In the genomic region with DNA sequence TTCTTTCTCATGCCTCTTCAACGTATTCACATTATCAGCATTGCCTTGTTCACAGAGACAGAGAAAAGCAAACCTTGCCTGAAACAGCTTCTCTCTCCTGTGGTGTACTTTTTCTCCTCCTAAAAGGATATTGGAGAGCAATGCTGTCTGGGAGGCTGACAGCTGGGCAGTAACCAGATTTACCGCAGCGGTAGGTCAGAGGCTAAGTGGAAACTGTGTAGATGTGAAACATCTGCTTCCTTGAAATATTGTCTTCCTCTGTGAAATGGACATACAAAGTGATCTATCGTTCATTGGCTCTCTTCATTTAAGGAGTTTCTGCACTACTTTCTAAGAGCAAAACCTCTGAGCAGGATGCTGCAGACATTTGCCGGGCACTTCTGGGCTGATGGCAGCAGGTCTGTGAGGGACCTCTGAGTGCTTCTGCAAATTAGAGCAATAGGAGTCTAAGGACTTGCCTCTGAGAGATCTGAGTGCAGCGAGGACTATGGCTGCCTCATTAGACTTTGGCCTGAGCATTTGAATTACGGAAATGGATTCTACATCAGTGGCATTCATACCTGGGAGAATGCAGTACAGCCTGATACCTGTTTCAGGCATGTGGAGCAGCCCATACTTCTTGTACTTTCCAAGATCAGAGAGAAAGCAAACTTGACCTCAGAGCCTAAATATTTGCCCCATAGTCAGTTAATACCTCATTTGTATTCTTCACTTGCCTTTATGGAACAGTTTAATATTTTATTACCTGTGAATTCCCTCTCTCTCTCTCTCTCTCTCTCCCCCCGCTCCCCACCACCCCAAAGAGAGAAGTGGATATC, we compare ENCODE assay signal across 20 cellular contexts.
DNase-seq lines count a peak whose midpoint lies in the region; ATAC-seq and TF ChIP-seq lines count a peak whose summit lies in the region.
"Had no signal": no experiment of that assay in that cellular context is flagged by ENCODE, and none has a peak within 500 bp of the region (broad histone marks: within the 10 kb centered on the region; RNA-seq: fewer than 3 reads in every experiment).

No MANE protein-coding gene starts in this region.

- intact Hi-C loops in dendritic cell treated with granulocyte-macrophage colony-stimulating factor and Interleukin-4, amounts not matched to agents 40 ng/mL and 50 ng/mL, for 4 days (cut with micrococcal nuclease), result no loop called here
- intact Hi-C loops in mucosa of descending colon (cut with DNase I, micrococcal nuclease) (no loop called here), upper lobe of right lung (cut with DNase I) (no loop called here)

- H3K4me1 ChIP-seq in mucosa of descending colon (ENCODE audit: low read depth) (no peaks in the 10 kb centered on the region), upper lobe of right lung (peaks cover 16% of the 10 kb centered on the region)

- no peak overlapping the region for H3K4me3 Mint-ChIP-seq in dendritic cell treated with granulocyte-macrophage colony-stimulating factor and Interleukin-4, amounts not matched to agents 40 ng/mL and 50 ng/mL, for 4 days

- H3K4me1 Mint-ChIP-seq in dendritic cell treated with granulocyte-macrophage colony-stimulating factor and Interleukin-4, amounts not matched to agents 40 ng/mL and 50 ng/mL, for 4 days (ENCODE audit: low read depth), result peaks cover 44% of the 10 kb centered on the region

- H3K27me3 Mint-ChIP-seq in dendritic cell treated with granulocyte-macrophage colony-stimulating factor and Interleukin-4, amounts not matched to agents 40 ng/mL and 50 ng/mL, for 4 days, result no peaks in the 10 kb centered on the region

- H3K27me3 ChIP-seq in upper lobe of right lung, result no peaks in the 10 kb centered on the region
- H3K27me3 ChIP-seq: BLaER1 treated with 17β-estradiol and CSF1 and Interleukin-3, amounts not matched to agents 10 nM and 100 nM had no signal

- no peaks in the 10 kb centered on the region for H3K36me3 Mint-ChIP-seq in dendritic cell treated with granulocyte-macrophage colony-stimulating factor and Interleukin-4, amounts not matched to agents 40 ng/mL and 50 ng/mL, for 4 days (ENCODE audit: low read depth)

- ATAC-seq in mucosa of descending colon (peak; percentile 87), upper lobe of right lung (peak; percentile 66), GM18502 (IDR thresholded peaks at IDR 0.05; ENCODE audit: poor library complexity, unreplicated experiment) (no peak), HG02571 (IDR thresholded peaks at IDR 0.05; ENCODE audit: unreplicated experiment) (no peak)
- ATAC-seq: Panc1 had no signal

- H3K9me3 ChIP-seq in mucosa of descending colon, result no peaks in the 10 kb centered on the region
- H3K9me3 ChIP-seq in upper lobe of right lung, result no peaks in the 10 kb centered on the region

- TF ChIP-seq CTCF in mucosa of descending colon (IDR thresholded peaks at IDR 0.05) (no peak), upper lobe of right lung (IDR thresholded peaks at IDR 0.05) (no peak)

- H3K4me3 ChIP-seq in mucosa of descending colon (no peak overlapping the region), upper lobe of right lung (no peak overlapping the region)
- H3K4me3 ChIP-seq: BLaER1 treated with 17β-estradiol and CSF1 and Interleukin-3, amounts not matched to agents 10 nM and 100 nM had no signal

- H3K27ac Mint-ChIP-seq in dendritic cell treated with granulocyte-macrophage colony-stimulating factor and Interleukin-4, amounts not matched to agents 40 ng/mL and 50 ng/mL, for 4 days, result peak overlapping the region; percentile 0

- H3K9me3 Mint-ChIP-seq in dendritic cell treated with granulocyte-macrophage colony-stimulating factor and Interleukin-4, amounts not matched to agents 40 ng/mL and 50 ng/mL, for 4 days, result no peaks in the 10 kb centered on the region

- H3K36me3 ChIP-seq in mucosa of descending colon (ENCODE audit: low read depth) (no peaks in the 10 kb centered on the region), upper lobe of right lung (no peaks in the 10 kb centered on the region)
- H3K36me3 ChIP-seq: BLaER1 treated with 17β-estradiol and CSF1 and Interleukin-3, amounts not matched to agents 10 nM and 100 nM had no signal

- no peak overlapping the region for H3K27ac ChIP-seq in upper lobe of right lung

- DNase-seq in NCI-H82 (lab: John Stamatoyannopoulos, UW), result peak; percentile 15
- no peak for DNase-seq in NCI-H82 treated with DMSO at 0.1 percent for 48 hours (lab: John Stamatoyannopoulos, UW; ENCODE audit: unreplicated experiment)
- DNase-seq in mucosa of descending colon, result peak in 1 of 3 donors; percentile 28
- DNase-seq in upper lobe of right lung, result no peak
- no peak for DNase-seq in NCI-H2227 treated with DMSO at 0.1 percent for 48 hours (lab: John Stamatoyannopoulos, UW)
- DNase-seq: 8988T, DMS153, EL, H7, Kasumi-1, NCI-H1417, NCI-H2029, NCI-H226, NCI-H69, Right ventricle myocardium superior had no signal

Comparison
In these comparisons a context has a peak if more than half of its experiments do, and no peak if none do; other contexts are left out.
1. ATAC-seq: peak in mucosa of descending colon (single experiment) and upper lobe of right lung (single experiment); none in GM18502 (single experiment) and HG02571 (single experiment).